ENCODE assay signal across 24 cellular contexts in genomic region chrX:1202251-1202650, GRCh38. TPM values are rescaled to one million over a fixed set of nuclear protein-coding genes. Genes with fewer than 3 reads are reported as not detected.
"Had no signal": no experiment of that assay in that cellular context is flagged by ENCODE, and none has a peak within 500 bp of the region (broad histone marks: within the 10 kb centered on the region; RNA-seq: fewer than 3 reads in every experiment).

No MANE protein-coding gene starts in this region.

- H3K27ac Mint-ChIP-seq: activated B cell treated with CpG ODN at 0.5 μM for 24 hours; activated CD8-positive, alpha-beta T cell treated with anti-CD3 and anti-CD28 coated beads for 36 hours; activated naive CD4-positive, alpha-beta T cell treated with anti-CD3 and anti-CD28 coated beads, Interleukin-2, amount 50 U/mL, for 24 hours; dendritic cell treated with granulocyte-macrophage colony-stimulating factor and Interleukin-4, amounts not matched to agents 40 ng/mL and 50 ng/mL, for 4 days; immature natural killer cell; natural killer cell treated with Interleukin-12 subunit alpha and Interleukin-12 subunit beta and Interleukin-15 and Interleukin-18, amount 100 ng/mL, for 72 hours; T-helper 2 cell treated with Interferon-gamma antibody and Interleukin-4, amounts not matched to agents 5 μg/mL and 100 μg/mL, for 36 hours had no signal

- H3K27ac ChIP-seq: body of pancreas, cardiac muscle cell, hepatocyte, left ventricle myocardium inferior, parathyroid adenoma, right lobe of liver, testis had no signal

- H3K4me1 ChIP-seq: parathyroid adenoma, right lobe of liver, testis had no signal

- H3K27me3 Mint-ChIP-seq: activated CD8-positive, alpha-beta T cell treated with anti-CD3 and anti-CD28 coated beads for 36 hours; activated naive CD4-positive, alpha-beta T cell treated with anti-CD3 and anti-CD28 coated beads, Interleukin-2, amount 50 U/mL, for 24 hours had no signal

- H3K36me3 ChIP-seq: cardiac muscle cell, left ventricle myocardium inferior, right lobe of liver had no signal

- H3K4me3 Mint-ChIP-seq: activated B cell treated with CpG ODN at 0.5 μM for 24 hours; activated CD8-positive, alpha-beta T cell treated with anti-CD3 and anti-CD28 coated beads for 36 hours; activated naive CD4-positive, alpha-beta T cell treated with anti-CD3 and anti-CD28 coated beads, Interleukin-2, amount 50 U/mL, for 24 hours; dendritic cell treated with granulocyte-macrophage colony-stimulating factor and Interleukin-4, amounts not matched to agents 40 ng/mL and 50 ng/mL, for 4 days; immature natural killer cell; natural killer cell treated with Interleukin-12 subunit alpha and Interleukin-12 subunit beta and Interleukin-15 and Interleukin-18, amount 100 ng/mL, for 72 hours; T-helper 2 cell treated with Interferon-gamma antibody and Interleukin-4, amounts not matched to agents 5 μg/mL and 100 μg/mL, for 36 hours had no signal

- H3K9me3 Mint-ChIP-seq: activated B cell treated with CpG ODN at 0.5 μM for 24 hours; activated CD8-positive, alpha-beta T cell treated with anti-CD3 and anti-CD28 coated beads for 36 hours; activated naive CD4-positive, alpha-beta T cell treated with anti-CD3 and anti-CD28 coated beads, Interleukin-2, amount 50 U/mL, for 24 hours; dendritic cell treated with granulocyte-macrophage colony-stimulating factor and Interleukin-4, amounts not matched to agents 40 ng/mL and 50 ng/mL, for 4 days; immature natural killer cell; natural killer cell treated with Interleukin-12 subunit alpha and Interleukin-12 subunit beta and Interleukin-15 and Interleukin-18, amount 100 ng/mL, for 72 hours; T-helper 2 cell treated with Interferon-gamma antibody and Interleukin-4, amounts not matched to agents 5 μg/mL and 100 μg/mL, for 36 hours had no signal

- H3K36me3 Mint-ChIP-seq: activated naive CD4-positive, alpha-beta T cell treated with anti-CD3 and anti-CD28 coated beads, Interleukin-2, amount 50 U/mL, for 24 hours; immature natural killer cell; natural killer cell treated with Interleukin-12 subunit alpha and Interleukin-12 subunit beta and Interleukin-15 and Interleukin-18, amount 100 ng/mL, for 72 hours had no signal

- DNase-seq: activated B cell treated with CpG ODN at 0.5 μM for 24 hours; activated CD4-positive, alpha-beta T cell treated with anti-CD3 and anti-CD28 coated beads for 4 hours; activated CD8-positive, alpha-beta T cell treated with anti-CD3 and anti-CD28 coated beads for 36 hours; activated gamma-delta T cell treated with Interleukin-2 at 50 U/mL for 16 hours; anterior cingulate cortex; body of pancreas; effector CD8-positive, alpha-beta T cell; foreskin melanocyte; immature natural killer cell; left ventricle myocardium inferior; mammary epithelial cell; right lobe of liver; stimulated activated CD4-positive, alpha-beta T cell treated with anti-CD3 and anti-CD28 coated beads, Interleukin-2, amount 100 ng/mL, for 48 hours; stimulated activated naive CD4-positive, alpha-beta T cell; testis; trophoblast cell had no signal

- H3K9me3 ChIP-seq: body of pancreas, left ventricle myocardium inferior, right lobe of liver, testis had no signal

- H3K27me3 ChIP-seq: body of pancreas, cardiac muscle cell, hepatocyte, right lobe of liver, testis had no signal

- H3K4me3 ChIP-seq: body of pancreas, cardiac muscle cell, hepatocyte, left ventricle myocardium inferior, right lobe of liver, smooth muscle cell, testis had no signal

RNA-seq across cellular contexts. Expression of gene CRLF2, which starts 10.2 kb away (rescaled TPM):
- total RNA-seq: activated B cell treated with CpG ODN at 0.5 μM for 24 hours, body of pancreas, cardiac muscle cell, hepatocyte, left ventricle myocardium inferior, mammary epithelial cell, smooth muscle cell had no signal
